Comparison of ENCODE assay signal across 1 cellular context in genomic region chr4:3384771-3385701, GRCh38.
TF ChIP-seq lines count a peak whose summit lies in the region.

No MANE protein-coding gene starts in this region.

TF ChIP-seq in K562, 482 proteins besides CTCF, POLR2A, EP300 and RAD21 (continued from another document):
- TF ChIP-seq ZBTB11 (CRISPR knock-in tag; IDR thresholded peaks at IDR 0.05): 0 out of 6 replicates have a peak, but pooled peaks of 1 of the 3 experiments have one; percentile 19
TF ChIP-seq in K562: peak in this region for 3.
